ENCODE assay signal across 24 cellular contexts in the genomic region with DNA sequence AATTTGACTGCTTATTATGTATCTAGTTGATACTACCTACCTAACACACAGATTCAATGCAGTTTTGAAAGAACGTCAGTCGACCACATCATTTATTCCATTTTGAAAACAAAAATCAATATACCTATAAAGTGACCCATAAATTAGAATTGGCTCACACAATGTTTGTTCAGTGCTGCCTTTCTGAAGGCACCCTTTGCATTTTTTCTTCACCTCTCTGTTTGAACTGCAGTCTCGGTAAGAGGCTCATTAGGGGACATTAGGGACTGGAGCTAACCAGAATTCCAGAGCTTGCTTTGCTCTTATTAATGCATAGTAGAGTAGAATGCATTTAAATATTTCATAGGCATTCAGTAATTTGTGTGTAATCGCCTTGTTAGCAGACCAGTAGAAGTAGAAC.
A peak's percentile ranks its signal among the peaks of the same experiment; 100 is the strongest.
DNase-seq lines count a peak whose midpoint lies in the region; ATAC-seq lines count a peak whose summit lies in the region.
"Had no signal": no experiment of that assay in that cellular context is flagged by ENCODE, and none has a peak within 500 bp of the region (broad histone marks: within the 10 kb centered on the region; RNA-seq: fewer than 3 reads in every experiment).

No MANE protein-coding gene starts in this region.

- H3K27me3 Mint-ChIP-seq in stimulated activated memory B cell treated with anti-CD40 and anti-IgM and Interleukin-4, amounts not matched to agents 10 μg/mL and 1 μg/mL and 100 μg/mL, for 72 hours = no peaks in the 10 kb centered on the region
- H3K27me3 Mint-ChIP-seq: T-cell had no signal

- ATAC-seq in stimulated activated effector memory CD8-positive, alpha-beta T cell treated with anti-CD3 and anti-CD28 coated beads, Interleukin-12 subunit alpha, Interleukin-12 subunit beta, amount 100 ng/mL, for 72 hours = no peak
- no peak for ATAC-seq in stimulated activated memory B cell treated with anti-CD40 and anti-IgM and Interleukin-4, amounts not matched to agents 10 μg/mL and 1 μg/mL and 100 μg/mL, for 72 hours
- ATAC-seq: PC-3, T-cell had no signal

- DNase-seq in NCI-H1417 (lab: John Stamatoyannopoulos, UW) (peak in 2 of 3 experiments; percentile 37 to 53), NCI-H1417 treated with DMSO at 0.1 percent for 48 hours (lab: John Stamatoyannopoulos, UW) (no peak), NCI-H146 (lab: John Stamatoyannopoulos, UW) (peak; percentile 89), NCI-H345 treated with DMSO at 0.1 percent for 48 hours (lab: John Stamatoyannopoulos, UW; ENCODE audit: unreplicated experiment) (peak; percentile 21), SHP77 treated with DMSO at 0.1 percent for 48 hours (lab: John Stamatoyannopoulos, UW) (peak; percentile 65), NCI-H128 (lab: John Stamatoyannopoulos, UW; ENCODE audit: unreplicated experiment) (no peak)
- no peak for DNase-seq in stimulated activated effector memory CD8-positive, alpha-beta T cell treated with anti-CD3 and anti-CD28 coated beads, Interleukin-12 subunit alpha, Interleukin-12 subunit beta, amount 100 ng/mL, for 72 hours (ENCODE audit: low spot score in 2 of 2)
- DNase-seq: 8988T; ACHN; BE2C; Calu3; CD8-positive, alpha-beta memory T cell; H7; HFFc6; KBM-7; MG63; NCI-H1436 treated with DMSO at 0.1 percent for 48 hours; NCI-H446 treated with DMSO at 0.1 percent for 48 hours; NCI-H526; NK-92 treated with Interleukin-12 subunit alpha and Interleukin-12 subunit beta, amount 100 ng/mL, for 24 hours; PC-3; T-cell had no signal

- H3K4me3 Mint-ChIP-seq in stimulated activated effector memory CD8-positive, alpha-beta T cell treated with anti-CD3 and anti-CD28 coated beads, Interleukin-12 subunit alpha, Interleukin-12 subunit beta, amount 100 ng/mL, for 72 hours = no peak overlapping the region
- H3K4me3 Mint-ChIP-seq in stimulated activated memory B cell treated with anti-CD40 and anti-IgM and Interleukin-4, amounts not matched to agents 10 μg/mL and 1 μg/mL and 100 μg/mL, for 72 hours = no peak overlapping the region
- H3K4me3 Mint-ChIP-seq: CD14-positive monocyte; CD8-positive, alpha-beta memory T cell; HFFc6; T-cell had no signal

- H3K4me1 Mint-ChIP-seq in stimulated activated effector memory CD8-positive, alpha-beta T cell treated with anti-CD3 and anti-CD28 coated beads, Interleukin-12 subunit alpha, Interleukin-12 subunit beta, amount 100 ng/mL, for 72 hours = no peaks in the 10 kb centered on the region
- no peaks in the 10 kb centered on the region for H3K4me1 Mint-ChIP-seq in stimulated activated memory B cell treated with anti-CD40 and anti-IgM and Interleukin-4, amounts not matched to agents 10 μg/mL and 1 μg/mL and 100 μg/mL, for 72 hours
- H3K4me1 Mint-ChIP-seq: CD14-positive monocyte; CD8-positive, alpha-beta memory T cell; T-cell had no signal

- H3K27ac Mint-ChIP-seq in stimulated activated effector memory CD8-positive, alpha-beta T cell treated with anti-CD3 and anti-CD28 coated beads, Interleukin-12 subunit alpha, Interleukin-12 subunit beta, amount 100 ng/mL, for 72 hours = no peak overlapping the region
- H3K27ac Mint-ChIP-seq in stimulated activated memory B cell treated with anti-CD40 and anti-IgM and Interleukin-4, amounts not matched to agents 10 μg/mL and 1 μg/mL and 100 μg/mL, for 72 hours = no peak overlapping the region
- H3K27ac Mint-ChIP-seq: CD14-positive monocyte; CD8-positive, alpha-beta memory T cell; HFFc6; T-cell had no signal

- H3K36me3 Mint-ChIP-seq in stimulated activated effector memory CD8-positive, alpha-beta T cell treated with anti-CD3 and anti-CD28 coated beads, Interleukin-12 subunit alpha, Interleukin-12 subunit beta, amount 100 ng/mL, for 72 hours = no peaks in the 10 kb centered on the region
- no peaks in the 10 kb centered on the region for H3K36me3 Mint-ChIP-seq in stimulated activated memory B cell treated with anti-CD40 and anti-IgM and Interleukin-4, amounts not matched to agents 10 μg/mL and 1 μg/mL and 100 μg/mL, for 72 hours
- H3K36me3 Mint-ChIP-seq: CD14-positive monocyte; CD8-positive, alpha-beta memory T cell; T-cell had no signal

- no peaks in the 10 kb centered on the region for H3K9me3 Mint-ChIP-seq in stimulated activated effector memory CD8-positive, alpha-beta T cell treated with anti-CD3 and anti-CD28 coated beads, Interleukin-12 subunit alpha, Interleukin-12 subunit beta, amount 100 ng/mL, for 72 hours
- no peaks in the 10 kb centered on the region for H3K9me3 Mint-ChIP-seq in stimulated activated memory B cell treated with anti-CD40 and anti-IgM and Interleukin-4, amounts not matched to agents 10 μg/mL and 1 μg/mL and 100 μg/mL, for 72 hours
- H3K9me3 Mint-ChIP-seq: CD14-positive monocyte; CD8-positive, alpha-beta memory T cell; HFFc6; T-cell had no signal

Comparison
In these comparisons a context has a peak if more than half of its experiments do, and no peak if none do; other contexts are left out.
1. DNase-seq: peak in NCI-H1417 (2 of 3), NCI-H146 (single experiment), NCI-H345 treated with DMSO at 0.1 percent for 48 hours (single experiment) and SHP77 treated with DMSO at 0.1 percent for 48 hours (single experiment); none in NCI-H1417 treated with DMSO at 0.1 percent for 48 hours (single experiment), stimulated activated effector memory CD8-positive, alpha-beta T cell treated with anti-CD3 and anti-CD28 coated beads, Interleukin-12 subunit alpha, Interleukin-12 subunit beta, amount 100 ng/mL, for 72 hours (0 of 2) and NCI-H128 (single experiment).